ENCODE assay signal across 1 cellular context in the genomic region with DNA sequence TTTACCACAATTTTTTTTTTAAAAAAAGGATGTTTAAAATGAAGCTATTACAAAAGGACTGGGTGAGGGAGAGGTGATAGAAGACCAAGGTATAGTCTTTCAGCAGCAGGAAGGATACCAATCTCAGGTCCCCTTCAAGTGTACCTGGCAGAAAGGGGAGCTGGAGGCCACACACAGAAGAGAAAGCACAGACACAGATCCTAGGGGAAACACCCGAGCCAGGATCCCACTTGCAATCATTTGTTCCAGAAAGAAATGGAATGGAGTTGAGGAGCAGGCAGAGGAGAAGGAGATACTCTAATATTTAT.
TF ChIP-seq lines count a peak whose summit lies in the region.

No MANE protein-coding gene starts in this region.

TF ChIP-seq in GM12878, 131 proteins besides CTCF, POLR2A, EP300 and RAD21:
- no peak for TF ChIP-seq IRF4 (IDR thresholded peaks at IDR 0.05; ENCODE audit: low read depth, low read length)
- TF ChIP-seq, protein P1, sequence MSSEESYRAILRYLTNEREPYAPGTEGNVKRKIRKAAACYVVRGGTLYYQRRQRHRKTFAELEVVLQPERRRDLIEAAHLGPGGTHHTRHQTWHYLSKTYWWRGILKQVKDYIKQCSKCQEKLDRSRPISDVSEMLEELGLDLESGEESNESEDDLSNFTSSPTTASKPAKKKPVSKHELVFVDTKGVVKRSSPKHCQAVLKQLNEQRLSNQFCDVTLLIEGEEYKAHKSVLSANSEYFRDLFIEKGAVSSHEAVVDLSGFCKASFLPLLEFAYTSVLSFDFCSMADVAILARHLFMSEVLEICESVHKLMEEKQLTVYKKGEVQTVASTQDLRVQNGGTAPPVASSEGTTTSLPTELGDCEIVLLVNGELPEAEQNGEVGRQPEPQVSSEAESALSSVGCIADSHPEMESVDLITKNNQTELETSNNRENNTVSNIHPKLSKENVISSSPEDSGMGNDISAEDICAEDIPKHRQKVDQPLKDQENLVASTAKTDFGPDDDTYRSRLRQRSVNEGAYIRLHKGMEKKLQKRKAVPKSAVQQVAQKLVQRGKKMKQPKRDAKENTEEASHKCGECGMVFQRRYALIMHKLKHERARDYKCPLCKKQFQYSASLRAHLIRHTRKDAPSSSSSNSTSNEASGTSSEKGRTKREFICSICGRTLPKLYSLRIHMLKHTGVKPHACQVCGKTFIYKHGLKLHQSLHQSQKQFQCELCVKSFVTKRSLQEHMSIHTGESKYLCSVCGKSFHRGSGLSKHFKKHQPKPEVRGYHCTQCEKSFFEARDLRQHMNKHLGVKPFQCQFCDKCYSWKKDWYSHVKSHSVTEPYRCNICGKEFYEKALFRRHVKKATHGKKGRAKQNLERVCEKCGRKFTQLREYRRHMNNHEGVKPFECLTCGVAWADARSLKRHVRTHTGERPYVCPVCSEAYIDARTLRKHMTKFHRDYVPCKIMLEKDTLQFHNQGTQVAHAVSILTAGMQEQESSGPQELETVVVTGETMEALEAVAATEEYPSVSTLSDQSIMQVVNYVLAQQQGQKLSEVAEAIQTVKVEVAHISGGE (CRISPR knock-in tag; IDR thresholded peaks at IDR 0.05), result no peak
- TF ChIP-seq ZNF207 (IDR thresholded peaks at IDR 0.05; ENCODE audit: borderline replicate concordance), result no peak
- TF ChIP-seq POU2F2 (IDR thresholded peaks at IDR 0.05; ENCODE audit: borderline replicate concordance, low read depth, low read length), result no peak
- TF ChIP-seq SUPT20H (IDR thresholded peaks at IDR 0.05; ENCODE audit: borderline replicate concordance, control insufficient read depth, low read depth, low read length), result no peak
- 0 out of 2 replicates have a peak, but pooled peaks have one; percentile 3 for TF ChIP-seq MTA2 (IDR thresholded peaks at IDR 0.05; ENCODE audit: low read depth)
- no peak for TF ChIP-seq CBFB (IDR thresholded peaks at IDR 0.05; ENCODE audit: low read depth)
- TF ChIP-seq FOS (IDR thresholded peaks at IDR 0.05; ENCODE audit: borderline replicate concordance, extremely low read depth, insufficient read length), result no peak
TF ChIP-seq in GM12878: peak in this region for 1.
